In the genomic region with DNA sequence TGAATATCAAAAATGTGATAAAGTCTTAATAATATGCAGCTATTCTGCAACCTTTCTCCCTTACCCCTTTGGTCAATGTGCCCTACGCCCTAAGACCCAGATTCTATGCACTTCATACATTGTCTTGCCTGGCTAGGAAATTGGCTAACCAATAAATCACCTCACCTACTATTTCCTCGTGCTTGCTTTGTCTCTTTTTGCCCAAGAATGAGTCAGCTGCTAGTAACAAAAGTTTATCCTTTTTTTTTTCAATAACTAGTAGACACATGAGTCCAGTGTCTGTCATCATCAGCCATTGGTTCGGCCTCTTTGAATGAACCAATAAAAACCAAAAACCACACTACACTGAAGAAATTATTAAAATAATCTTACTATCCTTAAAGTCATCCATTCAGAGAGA, we compare ENCODE assay signal across 24 cellular contexts.
"Had no signal": no experiment of that assay in that cellular context is flagged by ENCODE, and none has a peak within 500 bp of the region (broad histone marks: within the 10 kb centered on the region; RNA-seq: fewer than 3 reads in every experiment).

No MANE protein-coding gene starts in this region.

- FAIRE-seq: RCC 7860 had no signal

- DNase-seq: activated CD4-positive, alpha-beta T cell treated with anti-CD3 and anti-CD28 coated beads for 1 hour; activated CD4-positive, alpha-beta T cell treated with anti-CD3 and anti-CD28 coated beads, Interleukin-2, amount 10 ng/mL, durations not matched to agents 24 days and 14 days; activated CD4-positive, alpha-beta T cell treated with anti-CD3 and anti-CD28 coated beads, Interleukin-2, amount 50 U/mL, for 48 hours; activated CD8-positive, alpha-beta memory T cell treated with anti-CD3 and anti-CD28 coated beads, Interleukin-2, amount 10 ng/mL, durations not matched to agents 7 days and 5 days; activated effector memory CD4-positive, alpha-beta T cell treated with Interleukin-2 at 50 U/mL for 16 hours; activated naive CD4-positive, alpha-beta T cell; activated T-cell treated with anti-CD3 and anti-CD28 coated beads, Interleukin-2, amount 50 U/mL, for 24 hours; aorta; KG1; MG63; MV-4-11; NCI-H1092 treated with DMSO at 0.1 percent for 48 hours; NCI-H1417 treated with DMSO at 0.1 percent for 48 hours; NCI-H1694; NCI-H2029; NCI-H2107; NCI-H2171 treated with DMSO at 0.1 percent for 48 hours; NCI-H345; NCI-H524; SHP77; SW 1271 had no signal

- H3K4me3 ChIP-seq: breast epithelium, MG63, SJSA1 had no signal

- H3K4me1 ChIP-seq: breast epithelium, SJSA1 had no signal

- H3K27ac ChIP-seq: breast epithelium, SJSA1 had no signal

- H3K27me3 ChIP-seq: breast epithelium, MG63, SJSA1 had no signal

- H3K36me3 ChIP-seq: breast epithelium, MG63, SJSA1 had no signal

- H3K9me3 ChIP-seq: breast epithelium, MG63, SJSA1 had no signal
